ENCODE assay signal across 17 cellular contexts in the genomic region with DNA sequence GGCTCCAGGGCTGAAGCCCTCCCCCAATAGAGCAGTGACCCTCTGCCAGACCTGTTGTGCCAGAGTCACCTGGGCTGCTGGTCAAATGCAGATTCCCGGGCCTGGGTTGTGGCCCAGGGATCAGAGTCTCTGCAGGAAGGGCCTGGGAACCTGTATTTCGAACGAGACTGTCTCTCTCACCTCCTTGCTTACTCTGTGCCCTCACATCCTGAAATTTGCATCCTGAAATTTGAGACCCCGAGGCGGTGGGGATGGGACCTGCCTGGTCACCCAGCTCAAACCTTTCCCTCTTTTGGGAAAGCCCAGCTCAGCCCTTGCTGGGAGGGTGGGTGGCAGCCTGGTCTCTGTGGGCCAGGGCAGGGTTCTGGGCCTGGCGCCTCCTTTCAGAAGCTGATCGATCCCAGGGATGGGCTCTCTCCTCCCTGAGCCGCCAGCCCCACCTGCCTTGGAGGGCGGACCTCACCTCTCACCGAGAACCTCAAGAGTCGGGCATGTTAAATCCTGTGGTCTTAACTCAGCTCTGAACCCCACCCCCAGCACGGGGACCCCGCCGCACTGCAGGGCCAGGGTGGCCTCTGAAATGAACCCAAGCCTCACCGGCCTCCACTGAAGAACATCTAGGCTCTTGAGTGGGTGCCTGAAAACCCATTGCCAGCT.
"Had no signal": no experiment of that assay in that cellular context is flagged by ENCODE, and none has a peak within 500 bp of the region (broad histone marks: within the 10 kb centered on the region; RNA-seq: fewer than 3 reads in every experiment).

No MANE protein-coding gene starts in this region.

- H3K9me3 Mint-ChIP-seq: activated CD4-positive, alpha-beta memory T cell treated with anti-CD3 and anti-CD28 coated beads, Interleukin-2, amount 10 ng/mL, durations not matched to agents 7 days and 5 days; activated T-helper 2 cell treated with anti-CD3 and anti-CD28 coated beads, Interferon-gamma antibody, Interleukin-2, Interleukin-4, amounts not matched to agents 10 μg/mL and 5 μg/mL and 100 μg/mL, durations not matched to agents 14 hours and 24 hours and 36 hours; immature natural killer cell; memory B cell; T-cell had no signal

- H3K9me3 ChIP-seq: neutrophil, thyroid gland, uterus had no signal

- H3K4me3 ChIP-seq: thyroid gland, uterus had no signal

- H3K27ac Mint-ChIP-seq: activated CD4-positive, alpha-beta memory T cell treated with anti-CD3 and anti-CD28 coated beads, Interleukin-2, amount 10 ng/mL, durations not matched to agents 7 days and 5 days; activated T-helper 2 cell treated with anti-CD3 and anti-CD28 coated beads, Interferon-gamma antibody, Interleukin-2, Interleukin-4, amounts not matched to agents 10 μg/mL and 5 μg/mL and 100 μg/mL, durations not matched to agents 14 hours and 24 hours and 36 hours; memory B cell had no signal

- H3K36me3 Mint-ChIP-seq: immature natural killer cell, memory B cell, T-cell had no signal

- DNase-seq: activated naive CD4-positive, alpha-beta T cell treated with anti-CD3 and anti-CD28 coated beads, Interleukin-2, amount 50 U/mL, for 16 hours; amygdala; brain microvascular endothelial cell; hypothalamus; retina; stimulated activated CD4-positive, alpha-beta T cell treated with anti-CD3 and anti-CD28 coated beads, Interleukin-15, amount 100 ng/mL, for 24 hours; stimulated activated CD4-positive, alpha-beta T cell treated with anti-CD3 and anti-CD28 coated beads, Interleukin-4, amount 100 ng/mL, for 4 hours; uterus had no signal

- H3K4me3 Mint-ChIP-seq: activated CD4-positive, alpha-beta memory T cell treated with anti-CD3 and anti-CD28 coated beads, Interleukin-2, amount 10 ng/mL, durations not matched to agents 7 days and 5 days; activated CD4-positive, alpha-beta T cell treated with anti-CD3 and anti-CD28 coated beads for 36 hours; memory B cell had no signal

- H3K36me3 ChIP-seq: brain microvascular endothelial cell, neutrophil, thyroid gland, uterus had no signal

- H3K27ac ChIP-seq: brain microvascular endothelial cell, neutrophil, thyroid gland, uterus, VCaP had no signal

- H3K27me3 Mint-ChIP-seq: activated CD4-positive, alpha-beta T cell treated with anti-CD3 and anti-CD28 coated beads for 36 hours had no signal

- H3K27me3 ChIP-seq: brain microvascular endothelial cell, neutrophil, thyroid gland, uterus had no signal
